In genomic region chr12:2557589-2557988, GRCh38 we compare ENCODE assay signal across 20 cellular contexts.
A peak's percentile ranks its signal among the peaks of the same experiment; 100 is the strongest.
DNase-seq lines count a peak whose midpoint lies in the region; ATAC-seq and TF ChIP-seq lines count a peak whose summit lies in the region.
"Had no signal": no experiment of that assay in that cellular context is flagged by ENCODE, and none has a peak within 500 bp of the region (broad histone marks: within the 10 kb centered on the region; RNA-seq: fewer than 3 reads in every experiment).

No MANE protein-coding gene starts in this region.

- H3K27ac Mint-ChIP-seq in nephron progenitor cell, result peak overlapping the region; percentile 6
- H3K27ac Mint-ChIP-seq in CD4-positive, alpha-beta T cell, result no peak overlapping the region
- H3K27ac Mint-ChIP-seq: CD4-positive, CD25-positive, alpha-beta regulatory T cell; HFFc6 had no signal

- H3K27me3 ChIP-seq in WERI-Rb-1 (ENCODE audit: insufficient read depth, low read depth, severe bottlenecking) (no peaks in the 10 kb centered on the region), upper lobe of right lung (no peaks in the 10 kb centered on the region)
- no peaks in the 10 kb centered on the region for H3K27me3 ChIP-seq in CD4-positive, alpha-beta T cell (ENCODE audit: control insufficient read depth, insufficient read depth, low read length)

- TF ChIP-seq CTCF in WERI-Rb-1 (IDR thresholded peaks at IDR 0.05; ENCODE audit: low read depth, low read length), result no peak
- no peak for TF ChIP-seq CTCF in nephron progenitor cell (IDR thresholded peaks at IDR 0.05)
- TF ChIP-seq CTCF in upper lobe of right lung (IDR thresholded peaks at IDR 0.05), result no peak
- no peak for TF ChIP-seq CTCF in CD4-positive, alpha-beta T cell (IDR thresholded peaks at IDR 0.05)

- H3K9me3 ChIP-seq in WERI-Rb-1 (ENCODE audit: severe bottlenecking) (peaks cover 3% of the 10 kb centered on the region), upper lobe of right lung (no peaks in the 10 kb centered on the region)
- no peaks in the 10 kb centered on the region for H3K9me3 ChIP-seq in CD4-positive, alpha-beta T cell (ENCODE audit: control insufficient read depth, low read length)
- H3K9me3 ChIP-seq: BE2C, Caco-2 had no signal

- peaks cover 5% of the 10 kb centered on the region for H3K4me1 ChIP-seq in upper lobe of right lung
- H3K4me1 ChIP-seq: BE2C, Caco-2 had no signal

- intact Hi-C loops in upper lobe of right lung (cut with DNase I), result no loop called here
- intact Hi-C loops in CD4-positive, alpha-beta T cell (cut with DNase I, micrococcal nuclease), result no loop called here

- no peak overlapping the region for H3K27ac ChIP-seq in WERI-Rb-1
- no peak overlapping the region for H3K27ac ChIP-seq in upper lobe of right lung
- no peak overlapping the region for H3K27ac ChIP-seq in CD4-positive, alpha-beta T cell (ENCODE audit: low read depth, low read length)

- POLR2A ChIA-PET in CD4-positive, alpha-beta T cell (lab: Charles Lee), result no interaction called here

- H3K27me3 Mint-ChIP-seq in nephron progenitor cell (ENCODE audit: low read depth, poor library complexity), result peaks cover 31% of the 10 kb centered on the region
- H3K27me3 Mint-ChIP-seq in CD4-positive, alpha-beta T cell, result no peaks in the 10 kb centered on the region
- H3K27me3 Mint-ChIP-seq: CD4-positive, CD25-positive, alpha-beta regulatory T cell; IgD-negative memory B cell had no signal

- DNase-seq in ELF-1 (ENCODE audit: low read depth, low spot score), result peak; percentile 17
- peak; percentile 68 for DNase-seq in WERI-Rb-1
- no peak for DNase-seq in nephron progenitor cell
- DNase-seq in upper lobe of right lung, result peak; percentile 19
- no peak for DNase-seq in CD4-positive, alpha-beta T cell
- DNase-seq: 8988T; BE2C; C1 segment of cervical spinal cord; Caco-2; CD4-positive, CD25-positive, alpha-beta regulatory T cell; DMS79; GF-D8; GOT3; H7; HFFc6 had no signal

- ATAC-seq in upper lobe of right lung, result no peak
- ATAC-seq in HG03520 (IDR thresholded peaks at IDR 0.05; ENCODE audit: unreplicated experiment), result no peak
- ATAC-seq in HG02852 (IDR thresholded peaks at IDR 0.05; ENCODE audit: unreplicated experiment), result no peak
- no peak for ATAC-seq in CD4-positive, alpha-beta T cell (ENCODE audit: poor library complexity)
- ATAC-seq: HCT116, HepG2 had no signal

- CTCF ChIA-PET in CD4-positive, alpha-beta T cell (lab: Charles Lee), result no interaction called here

- H3K36me3 Mint-ChIP-seq in nephron progenitor cell (ENCODE audit: low read depth), result no peaks in the 10 kb centered on the region
- no peaks in the 10 kb centered on the region for H3K36me3 Mint-ChIP-seq in CD4-positive, alpha-beta T cell (ENCODE audit: low read depth)
- H3K36me3 Mint-ChIP-seq: CD4-positive, CD25-positive, alpha-beta regulatory T cell; IgD-negative memory B cell had no signal

- H3K36me3 ChIP-seq in WERI-Rb-1 (no peaks in the 10 kb centered on the region), upper lobe of right lung (no peaks in the 10 kb centered on the region)
- H3K36me3 ChIP-seq: BE2C had no signal

- peaks cover 34% of the 10 kb centered on the region for H3K4me1 Mint-ChIP-seq in nephron progenitor cell
- no peaks in the 10 kb centered on the region for H3K4me1 Mint-ChIP-seq in CD4-positive, alpha-beta T cell (ENCODE audit: low read depth)
- H3K4me1 Mint-ChIP-seq: CD4-positive, CD25-positive, alpha-beta regulatory T cell had no signal

- H3K4me3 ChIP-seq in WERI-Rb-1 (ENCODE audit: low read depth, low read length) (no peak overlapping the region), upper lobe of right lung (no peak overlapping the region)

- no peak overlapping the region for H3K4me3 Mint-ChIP-seq in nephron progenitor cell
- H3K4me3 Mint-ChIP-seq in CD4-positive, alpha-beta T cell, result no peak overlapping the region
- H3K4me3 Mint-ChIP-seq: CD4-positive, CD25-positive, alpha-beta regulatory T cell; HFFc6; IgD-negative memory B cell had no signal

- H3K9me3 Mint-ChIP-seq in nephron progenitor cell, result no peaks in the 10 kb centered on the region
- no peaks in the 10 kb centered on the region for H3K9me3 Mint-ChIP-seq in CD4-positive, alpha-beta T cell
- H3K9me3 Mint-ChIP-seq: CD4-positive, CD25-positive, alpha-beta regulatory T cell; HFFc6; IgD-negative memory B cell had no signal

Comparison
In these comparisons a context has a peak if more than half of its experiments do, and no peak if none do; other contexts are left out.
1. DNase-seq: peak in ELF-1 (single experiment), WERI-Rb-1 (single experiment) and upper lobe of right lung (single experiment); none in nephron progenitor cell (single experiment) and CD4-positive, alpha-beta T cell (0 of 10).